Comparison of ENCODE assay signal across 20 cellular contexts in the genomic region with DNA sequence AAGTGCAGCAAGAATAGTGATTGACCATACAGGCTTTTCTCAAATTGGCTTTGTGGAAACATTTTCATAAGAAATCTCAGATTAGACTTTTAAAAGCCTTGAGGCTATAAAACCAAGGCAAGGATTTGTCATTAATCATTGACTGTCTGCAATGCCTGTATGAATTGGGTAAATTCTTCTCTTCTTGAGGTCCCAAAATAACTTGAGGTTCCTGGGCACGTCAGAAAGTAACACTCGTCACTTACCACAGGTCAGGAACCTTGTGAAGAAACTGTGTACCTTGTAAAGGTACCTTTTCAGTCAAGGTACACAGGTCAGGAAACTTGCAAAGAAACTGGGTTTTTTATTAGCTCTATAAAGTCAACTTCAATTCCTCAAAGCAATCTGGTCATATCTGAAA.
"Had no signal": no experiment of that assay in that cellular context is flagged by ENCODE, and none has a peak within 500 bp of the region (broad histone marks: within the 10 kb centered on the region; RNA-seq: fewer than 3 reads in every experiment).

No MANE protein-coding gene starts in this region.

- H3K4me3 ChIP-seq: gastrocnemius medialis, right lobe of liver, tibial nerve had no signal

- FAIRE-seq: bronchial epithelial cell, keratinocyte had no signal

- H3K27me3 ChIP-seq: gastrocnemius medialis, neutrophil, right lobe of liver, tibial nerve had no signal

- H3K27ac ChIP-seq: gastrocnemius medialis, neutrophil, right lobe of liver, tibial nerve had no signal

- H3K9me3 ChIP-seq: gastrocnemius medialis, neutrophil, right lobe of liver had no signal

- DNase-seq: activated B cell treated with CpG ODN at 0.5 μM for 24 hours; activated CD4-positive, alpha-beta T cell treated with anti-CD3 and anti-CD28 coated beads, Interleukin-2, amount 50 U/mL, for 1 hour; activated CD8-positive, alpha-beta memory T cell treated with anti-CD3 and anti-CD28 coated beads, Interleukin-2, amount 10 ng/mL, durations not matched to agents 7 days and 5 days; activated CD8-positive, alpha-beta T cell treated with anti-CD3 and anti-CD28 coated beads, Interleukin-2, amount 10 ng/mL, durations not matched to agents 7 days and 5 days; activated naive CD4-positive, alpha-beta T cell; activated T-cell treated with anti-CD3 and anti-CD28 coated beads, Interleukin-2, amount 50 U/mL, for 48 hours; effector memory CD4-positive, alpha-beta T cell; gastrocnemius medialis; glutamatergic neuron; left cardiac atrium; mammary epithelial cell; naive B cell; nephron progenitor cell; right lobe of liver; stimulated activated CD4-positive, alpha-beta T cell treated with anti-CD3 and anti-CD28 coated beads, Interleukin-2, amount 100 ng/mL, for 48 hours; stimulated activated naive CD4-positive, alpha-beta T cell treated with Interleukin-2 at 50 U/mL for 16 hours had no signal

- H3K36me3 ChIP-seq: gastrocnemius medialis, neutrophil, right lobe of liver, tibial nerve had no signal

- H3K4me1 ChIP-seq: gastrocnemius medialis, tibial nerve had no signal
